In the genomic region with DNA sequence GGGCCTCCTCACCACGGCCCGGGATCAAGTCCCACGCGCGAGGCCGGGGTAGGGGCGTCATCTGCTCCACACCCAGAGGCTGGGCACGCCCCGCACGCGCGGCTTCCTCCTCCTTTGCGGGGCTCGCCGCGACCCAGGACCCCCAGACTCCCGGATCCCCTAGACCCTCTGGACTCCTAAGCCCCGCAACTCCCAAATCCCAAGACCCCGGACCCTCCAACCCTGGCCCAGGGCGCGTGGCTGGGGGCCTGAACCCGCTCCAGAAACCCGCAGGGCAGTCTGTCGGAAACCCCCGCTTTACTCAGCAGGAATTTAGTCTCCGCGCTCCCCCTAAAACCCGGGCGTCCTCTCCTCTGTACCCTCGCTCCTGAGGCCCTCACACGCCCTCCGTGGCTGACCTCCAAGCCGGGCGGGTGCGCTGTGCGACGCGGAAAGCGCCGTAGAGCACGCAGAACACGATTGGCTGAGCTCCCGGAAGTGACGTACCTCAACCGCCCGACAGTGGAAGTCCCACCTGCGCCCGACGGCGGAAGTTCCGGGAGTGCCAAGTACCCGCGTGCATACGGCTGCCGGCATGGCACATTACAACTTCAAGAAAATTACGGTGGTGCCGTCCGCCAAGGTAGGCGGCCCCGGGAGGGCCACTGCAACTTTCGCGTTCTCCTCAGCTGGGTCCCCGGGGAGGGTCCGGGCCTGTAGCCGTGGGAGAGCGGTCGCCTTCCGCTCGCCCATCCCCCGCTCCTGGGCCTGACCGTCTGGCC, we compare ENCODE assay signal across 8 cellular contexts. TPM values are rescaled to one million over a fixed set of nuclear protein-coding genes. Genes with fewer than 3 reads are reported as not detected.
A peak's percentile ranks its signal among the peaks of the same experiment; 100 is the strongest.
DNase-seq lines count a peak whose midpoint lies in the region; ATAC-seq and TF ChIP-seq lines count a peak whose summit lies in the region.

A gene (plus strand): TSS at position 529 of the 761 bp plus-strand sequence. CDS start 46 bp downstream, at position 575.

- H3K9me3 ChIP-seq in adrenal gland (replicated peaks in 1 of 3) (no peaks in the 10 kb centered on the region), heart right ventricle (no peaks in the 10 kb centered on the region), upper lobe of left lung (no peaks in the 10 kb centered on the region)

- H3K4me1 ChIP-seq in adrenal gland (replicated peaks in 1 of 2) = peaks cover 13 to 28% of the 10 kb centered on the region in 2 donors
- H3K4me1 ChIP-seq in heart right ventricle = peaks cover 9 to 39% (median 29%) of the 10 kb centered on the region in 9 donors
- peaks cover 20 to 36% (median 26%) of the 10 kb centered on the region in 4 donors for H3K4me1 ChIP-seq in upper lobe of left lung

- H3K4me3 ChIP-seq in GM12875 (ENCODE audit: low read depth, low read length) = peak within 1 kb of the TSS; percentile 92
- peak within 1 kb of the TSS; percentile 65 to 89 (median 74) for H3K4me3 ChIP-seq in adrenal gland
- peak within 1 kb of the TSS; percentile 56 to 90 (median 80) for H3K4me3 ChIP-seq in heart right ventricle
- H3K4me3 ChIP-seq in upper lobe of left lung = peak within 1 kb of the TSS; percentile 68 to 86 (median 73)

- peak; percentile 95 for ATAC-seq in HG02763 (IDR thresholded peaks at IDR 0.05; ENCODE audit: unreplicated experiment)
- peak; percentile 98 to 99 (median 99) for ATAC-seq in T-cell (replicated peaks in 1 of 4)
- peak; percentile 98 to 100 (median 99) for ATAC-seq in heart right ventricle
- ATAC-seq in upper lobe of left lung (ENCODE audit: low FRiP score in 2 of 2) = peak; percentile 96 to 99

- peaks cover 0 to 4% of the 10 kb centered on the region in 2 donors for H3K36me3 ChIP-seq in adrenal gland (replicated peaks in 1 of 2)
- H3K36me3 ChIP-seq in heart right ventricle = peaks cover 0 to 20% (median 3%) of the 10 kb centered on the region in 9 donors
- peaks cover 0 to 8% (median 1%) of the 10 kb centered on the region in 4 donors for H3K36me3 ChIP-seq in upper lobe of left lung

- H3K9me3 Mint-ChIP-seq in T-cell = no peaks in the 10 kb centered on the region

- intact Hi-C loops in adrenal gland (cut with DNase I) (loop anchor here in 1 of 2 donors (10.0 kb wide), 1 partner anchor 53 kb away; a partner anchor contains a TSS), heart right ventricle (cut with DNase I) (loop anchor here in 8 of 10 donors (2.0 to 10.0 kb wide), 8 partner anchors 51 to 476 kb away; a partner anchor contains a TSS), posterior cingulate gyrus (cut with DNase I) (loop anchor here (2.0 kb wide), 2 partner anchors 55 to 69 kb away; a partner anchor contains a TSS)

- peak within 1 kb of the TSS; percentile 89 to 92 for H3K27ac Mint-ChIP-seq in T-cell

- H3K36me3 Mint-ChIP-seq in T-cell = peaks cover 10% of the 10 kb centered on the region

- H3K4me1 Mint-ChIP-seq in T-cell = peaks cover 42 to 46% (median 43%) of the 10 kb centered on the region in 3 donors

- TF ChIP-seq EP300 in upper lobe of left lung (IDR thresholded peaks at IDR 0.05) = peak in 1 of 4 donors; percentile 36

- TF ChIP-seq POLR2A in adrenal gland (IDR thresholded peaks at IDR 0.05) (peak; percentile 76 to 94), upper lobe of left lung (IDR thresholded peaks at IDR 0.05) (peak in 2 of 4 donors; percentile 75 to 90)

- POLR2A ChIA-PET in T-cell (lab: Charles Lee) = interaction anchor here in 1 of 2 donors (0.6 to 1.0 kb wide), 4 partner anchors 38 to 68 kb away, joined by 3 to 6 read pairs (median 3); a partner anchor contains a TSS

- DNase-seq in NCI-H1417 (lab: John Stamatoyannopoulos, UW) (peak; percentile 88 to 96 (median 95)), T-cell (peak; percentile 84 to 99 (median 97)), adrenal gland (peak; percentile 98 to 100 (median 99)), heart right ventricle (peak; percentile 98 to 99), posterior cingulate gyrus (peak; percentile 95 to 100 (median 98)), upper lobe of left lung (peak; percentile 96 to 98)

- H3K27me3 Mint-ChIP-seq in T-cell = no peaks in the 10 kb centered on the region

- 0 to 2% (median 0%) methylated on average over 10 to 71 of the region's 71 CpGs for WGBS in adrenal gland, 4 donors
- WGBS in heart right ventricle, 2 donors = 0% methylated on average over 71 of the region's 71 CpGs
- 0% methylated on average over 8 to 60 of the region's 71 CpGs for WGBS in upper lobe of left lung, 2 donors

- CTCF ChIA-PET in T-cell (lab: Charles Lee) = interaction anchor here in 1 of 2 donors (0.8 to 1.0 kb wide), 3 partner anchors 56 to 82 kb away, joined by 3 to 5 read pairs (median 3); a partner anchor contains a TSS

- 0 out of 2 replicates have a peak, but pooled peaks have one; percentile 12 for TF ChIP-seq CTCF in GM12875 (IDR thresholded peaks at IDR 0.05; ENCODE audit: borderline replicate concordance, insufficient read depth, low read depth, low read length)
- no peak for TF ChIP-seq CTCF in adrenal gland (IDR thresholded peaks at IDR 0.05)
- TF ChIP-seq CTCF in heart right ventricle (IDR thresholded peaks at IDR 0.05) = peak in 6 of 9 donors; percentile 7 to 57 (median 38)
- peak in 3 of 6 experiments; percentile 15 to 64 (median 35) for TF ChIP-seq CTCF in upper lobe of left lung (IDR thresholded peaks at IDR 0.05)

- H3K27me3 ChIP-seq in adrenal gland (no peaks in the 10 kb centered on the region), heart right ventricle (no peaks in the 10 kb centered on the region), upper lobe of left lung (no peaks in the 10 kb centered on the region)

- H3K4me3 Mint-ChIP-seq in T-cell = peak within 1 kb of the TSS; percentile 91 to 97 (median 97)

- H3K27ac ChIP-seq in adrenal gland = peak within 1 kb of the TSS; percentile 75 to 94 (median 86)
- H3K27ac ChIP-seq in heart right ventricle = peak within 1 kb of the TSS; percentile 86 to 97 (median 94)
- peak within 1 kb of the TSS; percentile 89 to 95 (median 92) for H3K27ac ChIP-seq in upper lobe of left lung

RNA-seq across cellular contexts. Expression of the gene that starts here (rescaled TPM):
- 10 to 100 TPM; 44.6 to 59.1 (median 47.5) TPM for total RNA-seq in T-cell
- 100 to 1,000 TPM in 1 of 8 donors, 10 to 100 TPM in 7; 15.2 to 134 (median 29.9) TPM for total RNA-seq in adrenal gland
- polyA plus RNA-seq in adrenal gland = 100 to 1,000 TPM in 1 of 3 donors, 10 to 100 TPM in 2; 25.9 to 196 (median 33.8) TPM
- 10 to 100 TPM; 25.0 to 41.4 (median 29.4) TPM for total RNA-seq in heart right ventricle
- polyA plus RNA-seq in heart right ventricle = 10 to 100 TPM; 13.0 to 44.9 TPM
- 10 to 100 TPM; 22.0 to 41.9 (median 33.3) TPM for total RNA-seq in upper lobe of left lung

Comparison
In these comparisons a context has a peak if more than half of its experiments do, and no peak if none do; other contexts are left out.
1. Peak in every context shown above with its lines: DNase-seq, ATAC-seq, H3K4me3 ChIP-seq and H3K27ac ChIP-seq.
2. CTCF ChIP-seq: peak in GM12875 (single experiment) and heart right ventricle (6 of 9); none in adrenal gland (0 of 6).